ENCODE assay signal across 9 cellular contexts in genomic region chr11:112453601-112454577, GRCh38.
DNase-seq lines count a peak whose midpoint lies in the region; ATAC-seq and TF ChIP-seq lines count a peak whose summit lies in the region.
"Had no signal": no experiment of that assay in that cellular context is flagged by ENCODE, and none has a peak within 500 bp of the region (broad histone marks: within the 10 kb centered on the region; RNA-seq: fewer than 3 reads in every experiment).

No MANE protein-coding gene starts in this region.

- ATAC-seq in GM18867 (IDR thresholded peaks at IDR 0.05; ENCODE audit: unreplicated experiment): no peak

- H3K27me3 Mint-ChIP-seq in neural progenitor cell (ENCODE audit: insufficient read depth, low read depth): no peaks in the 10 kb centered on the region

- H3K4me1 ChIP-seq in effector memory CD4-positive, alpha-beta T cell (ENCODE audit: control insufficient read depth, insufficient read depth, low read length, poor library complexity, severe bottlenecking): no peaks in the 10 kb centered on the region
- H3K4me1 ChIP-seq in neural progenitor cell: no peaks in the 10 kb centered on the region
- H3K4me1 ChIP-seq: SJSA1 had no signal

- no peak overlapping the region for H2AFZ ChIP-seq in neural progenitor cell (replicated peaks)

- no peaks in the 10 kb centered on the region for H3F3A ChIP-seq in neural progenitor cell (ENCODE audit: low read depth)

- H3K36me3 Mint-ChIP-seq in neural progenitor cell: no peaks in the 10 kb centered on the region

- no peaks in the 10 kb centered on the region for H3K79me2 ChIP-seq in neural progenitor cell (ENCODE audit: low read depth)

- TF ChIP-seq CTCF in HFF-Myc (IDR thresholded peaks at IDR 0.05; ENCODE audit: low read depth, low read length, missing control alignments) (peak; percentile 59), neural progenitor cell (IDR thresholded peaks at IDR 0.05) (peak; percentile 50)

- no peak overlapping the region for H3K27ac Mint-ChIP-seq in neural progenitor cell

- H3K4me3 ChIP-seq in HFF-Myc (replicated peaks; ENCODE audit: low read depth, low read length) (no peak overlapping the region), neural progenitor cell (no peak overlapping the region)
- H3K4me3 ChIP-seq in effector memory CD4-positive, alpha-beta T cell (ENCODE audit: insufficient read depth, low read depth, low read length, poor library complexity, severe bottlenecking): no peak overlapping the region
- H3K4me3 ChIP-seq: SJSA1 had no signal

- H3K9me3 ChIP-seq in effector memory CD4-positive, alpha-beta T cell (ENCODE audit: control insufficient read depth, low read length): no peaks in the 10 kb centered on the region
- H3K9me3 ChIP-seq in neural progenitor cell (ENCODE audit: low read depth): no peaks in the 10 kb centered on the region
- H3K9me3 ChIP-seq: SJSA1 had no signal

- H3K9me3 Mint-ChIP-seq in neural progenitor cell: no peaks in the 10 kb centered on the region

- H4K20me1 ChIP-seq in neural progenitor cell (ENCODE audit: low read depth): no peaks in the 10 kb centered on the region

- no peaks in the 10 kb centered on the region for H3K27me3 ChIP-seq in effector memory CD4-positive, alpha-beta T cell (replicated peaks; ENCODE audit: control insufficient read depth, insufficient read depth, low read length, poor library complexity, severe bottlenecking)
- H3K27me3 ChIP-seq in neural progenitor cell: no peaks in the 10 kb centered on the region
- H3K27me3 ChIP-seq: SJSA1 had no signal

- H3K27ac ChIP-seq in effector memory CD4-positive, alpha-beta T cell (ENCODE audit: insufficient read depth, low read length, poor library complexity, severe bottlenecking): no peak overlapping the region
- no peak overlapping the region for H3K27ac ChIP-seq in neural progenitor cell
- H3K27ac ChIP-seq: SJSA1 had no signal

- peaks cover 9% of the 10 kb centered on the region for H3K4me1 Mint-ChIP-seq in neural progenitor cell

- peak; percentile 40 for DNase-seq in COLO668 (lab: John Stamatoyannopoulos, UW; ENCODE audit: unreplicated experiment)
- peak; percentile 11 for DNase-seq in HFF-Myc (ENCODE audit: extremely low read depth, low read depth)
- DNase-seq in SW480 (ENCODE audit: low spot score): peak; percentile 11
- DNase-seq in effector memory CD4-positive, alpha-beta T cell: peak in 2 of 3 donors; percentile 9 to 19
- DNase-seq in neural progenitor cell (ENCODE audit: low spot score): peak; percentile 37
- DNase-seq in ureter (ENCODE audit: low spot score): no peak
- DNase-seq in NCI-H2081 treated with DMSO at 0.1 percent for 48 hours (lab: John Stamatoyannopoulos, UW): no peak

- H3K36me3 ChIP-seq in effector memory CD4-positive, alpha-beta T cell (ENCODE audit: control insufficient read depth, insufficient read depth, low read length): no peaks in the 10 kb centered on the region
- H3K36me3 ChIP-seq in neural progenitor cell: peaks cover 3% of the 10 kb centered on the region
- H3K36me3 ChIP-seq: SJSA1 had no signal

- H3K4me3 Mint-ChIP-seq in neural progenitor cell: no peak overlapping the region

- no peak overlapping the region for H3K4me2 ChIP-seq in neural progenitor cell

- H3K9ac ChIP-seq in neural progenitor cell: no peak overlapping the region

Comparison
In these comparisons a context has a peak if more than half of its experiments do, and no peak if none do; other contexts are left out.
1. DNase-seq: peak in COLO668 (single experiment), HFF-Myc (single experiment), SW480 (single experiment), effector memory CD4-positive, alpha-beta T cell (2 of 3) and neural progenitor cell (single experiment); none in ureter (single experiment) and NCI-H2081 treated with DMSO at 0.1 percent for 48 hours (single experiment).